ENCODE assay signal across 2 cellular contexts in the genomic region with DNA sequence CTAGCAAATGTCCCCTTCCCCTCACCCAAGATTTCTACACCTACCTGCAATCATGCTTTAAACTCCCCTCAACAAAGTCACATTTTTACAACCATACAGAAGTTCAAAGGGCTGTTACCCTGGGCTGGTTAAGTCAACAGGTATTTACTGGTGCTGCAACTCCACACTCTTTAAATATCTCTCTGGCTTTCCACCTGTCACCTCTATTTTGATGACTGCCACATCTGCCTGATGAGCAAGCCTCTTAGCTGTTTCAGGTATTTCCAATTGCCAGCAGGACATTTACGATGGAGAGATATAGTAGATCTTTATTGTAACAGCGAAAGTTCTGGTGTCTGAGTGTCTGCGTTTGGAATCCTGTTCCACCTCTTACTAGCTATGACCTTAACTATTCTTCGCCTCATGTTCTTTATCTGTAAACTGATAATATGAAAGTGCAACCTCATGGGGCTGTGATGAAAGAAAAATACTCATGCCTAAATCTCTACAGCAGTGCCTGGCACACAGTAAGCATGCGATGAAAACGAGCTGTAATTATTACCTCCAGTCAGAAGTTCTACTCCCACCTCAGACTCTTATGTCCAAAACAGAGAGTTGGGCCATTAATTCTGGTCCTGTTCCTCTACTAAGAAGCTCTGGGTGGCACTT.
TF ChIP-seq lines count a peak whose summit lies in the region.

No MANE protein-coding gene starts in this region.

TF ChIP-seq in IMR-90, 13 proteins besides CTCF, POLR2A, EP300 and RAD21:
- TF ChIP-seq FOS (IDR thresholded peaks at IDR 0.05; ENCODE audit: low read depth, low read length) (no peak), CHD1 (IDR thresholded peaks at IDR 0.05; ENCODE audit: low read depth, low read length) (no peak), USF2 (IDR thresholded peaks at IDR 0.05; ENCODE audit: low read depth, low read length) (no peak), MAFK (IDR thresholded peaks at IDR 0.05; ENCODE audit: low read depth, low read length) (no peak), SMC3 (IDR thresholded peaks at IDR 0.05; ENCODE audit: low read depth, low read length) (no peak), MXI1 (IDR thresholded peaks at IDR 0.05; ENCODE audit: borderline replicate concordance, low read depth, low read length) (no peak), RFX5 (IDR thresholded peaks at IDR 0.05; ENCODE audit: low read depth, low read length) (no peak), BHLHE40 (IDR thresholded peaks at IDR 0.05; ENCODE audit: low read depth, low read length) (no peak), ELK1 (IDR thresholded peaks at IDR 0.05; ENCODE audit: borderline replicate concordance, low read depth, low read length) (no peak), CEBPB (IDR thresholded peaks at IDR 0.05; ENCODE audit: low read depth, low read length) (no peak), NFE2L2 (IDR thresholded peaks at IDR 0.05; ENCODE audit: low read depth, low read length) (no peak), RCOR1 (IDR thresholded peaks at IDR 0.05; ENCODE audit: insufficient replicate concordance, low read length) (no peak)

TF ChIP-seq in liver, 16 proteins besides CTCF, POLR2A, EP300 and RAD21:
- TF ChIP-seq RXRA (IDR thresholded peaks at IDR 0.05) (peak; percentile 70 to 88), REST (IDR thresholded peaks at IDR 0.05) (no peak), YY1 (IDR thresholded peaks at IDR 0.05) (peak; percentile 11), SP1 (IDR thresholded peaks at IDR 0.05) (peak; percentile 14), MAX (IDR thresholded peaks at IDR 0.05) (peak; percentile 35), TAF1 (conservative IDR thresholded peaks at IDR 0.05) (no peak), ATF3 (IDR thresholded peaks at IDR 0.05) (no peak), FOXA2 (IDR thresholded peaks at IDR 0.05) (peak; percentile 75), JUND (IDR thresholded peaks at IDR 0.05) (peak in 1 of 2 donors; percentile 7), HNF4A (conservative IDR thresholded peaks at IDR 0.05) (peak; percentile 29 to 82), FOXA1 (IDR thresholded peaks at IDR 0.05) (peak; percentile 68)
TF ChIP-seq in liver: peak in this region for 8.
